1 cellular context compared by ENCODE assay signal in genomic region chr18:2960983-2961696, GRCh38.
TF ChIP-seq lines count a peak whose summit lies in the region.

No MANE protein-coding gene starts in this region.

TF ChIP-seq in liver, 16 proteins besides CTCF, POLR2A, EP300 and RAD21 (continued from another document):
- TF ChIP-seq, protein P1, sequence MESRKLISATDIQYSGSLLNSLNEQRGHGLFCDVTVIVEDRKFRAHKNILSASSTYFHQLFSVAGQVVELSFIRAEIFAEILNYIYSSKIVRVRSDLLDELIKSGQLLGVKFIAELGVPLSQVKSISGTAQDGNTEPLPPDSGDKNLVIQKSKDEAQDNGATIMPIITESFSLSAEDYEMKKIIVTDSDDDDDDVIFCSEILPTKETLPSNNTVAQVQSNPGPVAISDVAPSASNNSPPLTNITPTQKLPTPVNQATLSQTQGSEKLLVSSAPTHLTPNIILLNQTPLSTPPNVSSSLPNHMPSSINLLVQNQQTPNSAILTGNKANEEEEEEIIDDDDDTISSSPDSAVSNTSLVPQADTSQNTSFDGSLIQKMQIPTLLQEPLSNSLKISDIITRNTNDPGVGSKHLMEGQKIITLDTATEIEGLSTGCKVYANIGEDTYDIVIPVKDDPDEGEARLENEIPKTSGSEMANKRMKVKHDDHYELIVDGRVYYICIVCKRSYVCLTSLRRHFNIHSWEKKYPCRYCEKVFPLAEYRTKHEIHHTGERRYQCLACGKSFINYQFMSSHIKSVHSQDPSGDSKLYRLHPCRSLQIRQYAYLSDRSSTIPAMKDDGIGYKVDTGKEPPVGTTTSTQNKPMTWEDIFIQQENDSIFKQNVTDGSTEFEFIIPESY (IDR thresholded peaks at IDR 0.05), result no peak
- TF ChIP-seq ATF3 (IDR thresholded peaks at IDR 0.05), result no peak
